ENCODE assay signal across 21 cellular contexts in the genomic region with DNA sequence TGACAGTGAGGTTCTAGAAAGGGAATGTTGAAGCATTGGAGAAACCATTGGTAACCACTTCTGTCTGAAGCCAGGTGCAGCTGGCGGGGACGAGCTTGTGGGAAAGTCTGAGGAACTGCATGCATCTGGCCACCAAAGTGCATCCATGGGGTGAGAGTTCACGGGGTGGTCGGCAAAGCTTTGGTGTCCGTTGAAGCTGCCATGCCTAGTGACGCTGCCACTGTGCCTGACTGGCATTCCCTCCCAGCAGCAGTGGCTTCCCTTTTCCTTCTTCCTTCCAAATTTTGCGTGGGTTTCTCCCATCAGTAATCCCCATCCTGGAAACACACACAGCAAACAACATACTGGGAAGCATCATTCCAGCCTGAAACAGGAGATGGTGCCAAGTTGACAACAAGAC.
DNase-seq lines count a peak whose midpoint lies in the region; TF ChIP-seq lines count a peak whose summit lies in the region.
"Had no signal": no experiment of that assay in that cellular context is flagged by ENCODE, and none has a peak within 500 bp of the region (broad histone marks: within the 10 kb centered on the region; RNA-seq: fewer than 3 reads in every experiment).

No MANE protein-coding gene starts in this region.

- DNase-seq in activated CD8-positive, alpha-beta memory T cell treated with anti-CD3 and anti-CD28 coated beads for 24 hours: peak; percentile 9
- DNase-seq in activated CD8-positive, alpha-beta memory T cell treated with anti-CD3 and anti-CD28 coated beads, Interleukin-2, amount 50 U/mL, for 4 hours: no peak
- DNase-seq in D341Med (ENCODE audit: low spot score) (peak; percentile 10), mesenteric fat pad (ENCODE audit: low spot score) (peak; percentile 67), osteocyte (ENCODE audit: extremely low spot score, unreplicated experiment) (peak; percentile 53), NCI-H748 (lab: John Stamatoyannopoulos, UW; ENCODE audit: unreplicated experiment) (no peak)
- no peak for DNase-seq in central memory CD4-positive, alpha-beta T cell
- no peak for DNase-seq in stimulated activated CD4-positive, alpha-beta T cell treated with anti-CD3 and anti-CD28 coated beads, Interleukin-2, amount 100 ng/mL, for 24 hours
- DNase-seq: AML-193; Caco-2; Calu3; CD4-positive, alpha-beta T cell; DMS 273 treated with DMSO at 0.1 percent for 48 hours; DMS153; DMS53; DMS79; DND-41; EL; GDM1 had no signal

- H3K4me3 Mint-ChIP-seq in osteocyte (ENCODE audit: unreplicated experiment): no peak overlapping the region
- H3K4me3 Mint-ChIP-seq: B cell; CD4-positive, alpha-beta T cell; CD8-positive, alpha-beta T cell had no signal

- no peak overlapping the region for H3K27ac Mint-ChIP-seq in osteocyte (ENCODE audit: unreplicated experiment)
- H3K27ac Mint-ChIP-seq: B cell; CD4-positive, alpha-beta T cell; CD8-positive, alpha-beta T cell had no signal

- no peak for TF ChIP-seq CTCF in osteocyte (IDR thresholded peaks at IDR 0.05)

- no peaks in the 10 kb centered on the region for H3K9me3 Mint-ChIP-seq in osteocyte (ENCODE audit: unreplicated experiment)
- H3K9me3 Mint-ChIP-seq: CD4-positive, alpha-beta T cell; CD8-positive, alpha-beta T cell had no signal

- no peaks in the 10 kb centered on the region for H3K36me3 Mint-ChIP-seq in osteocyte (ENCODE audit: unreplicated experiment)
- H3K36me3 Mint-ChIP-seq: CD8-positive, alpha-beta T cell had no signal

- H3K27me3 Mint-ChIP-seq in osteocyte (ENCODE audit: unreplicated experiment): peaks cover 35% of the 10 kb centered on the region
- H3K27me3 Mint-ChIP-seq: CD4-positive, alpha-beta T cell had no signal

- H3K4me1 Mint-ChIP-seq in osteocyte (ENCODE audit: unreplicated experiment): no peaks in the 10 kb centered on the region
- H3K4me1 Mint-ChIP-seq: B cell had no signal

Comparison
In these comparisons a context has a peak if more than half of its experiments do, and no peak if none do; other contexts are left out.
1. DNase-seq: peak in activated CD8-positive, alpha-beta memory T cell treated with anti-CD3 and anti-CD28 coated beads for 24 hours (single experiment), D341Med (single experiment), mesenteric fat pad (single experiment) and osteocyte (single experiment); none in activated CD8-positive, alpha-beta memory T cell treated with anti-CD3 and anti-CD28 coated beads, Interleukin-2, amount 50 U/mL, for 4 hours (single experiment), NCI-H748 (single experiment), central memory CD4-positive, alpha-beta T cell (single experiment) and stimulated activated CD4-positive, alpha-beta T cell treated with anti-CD3 and anti-CD28 coated beads, Interleukin-2, amount 100 ng/mL, for 24 hours (0 of 2).